1 cellular context compared by ENCODE assay signal in the genomic region with DNA sequence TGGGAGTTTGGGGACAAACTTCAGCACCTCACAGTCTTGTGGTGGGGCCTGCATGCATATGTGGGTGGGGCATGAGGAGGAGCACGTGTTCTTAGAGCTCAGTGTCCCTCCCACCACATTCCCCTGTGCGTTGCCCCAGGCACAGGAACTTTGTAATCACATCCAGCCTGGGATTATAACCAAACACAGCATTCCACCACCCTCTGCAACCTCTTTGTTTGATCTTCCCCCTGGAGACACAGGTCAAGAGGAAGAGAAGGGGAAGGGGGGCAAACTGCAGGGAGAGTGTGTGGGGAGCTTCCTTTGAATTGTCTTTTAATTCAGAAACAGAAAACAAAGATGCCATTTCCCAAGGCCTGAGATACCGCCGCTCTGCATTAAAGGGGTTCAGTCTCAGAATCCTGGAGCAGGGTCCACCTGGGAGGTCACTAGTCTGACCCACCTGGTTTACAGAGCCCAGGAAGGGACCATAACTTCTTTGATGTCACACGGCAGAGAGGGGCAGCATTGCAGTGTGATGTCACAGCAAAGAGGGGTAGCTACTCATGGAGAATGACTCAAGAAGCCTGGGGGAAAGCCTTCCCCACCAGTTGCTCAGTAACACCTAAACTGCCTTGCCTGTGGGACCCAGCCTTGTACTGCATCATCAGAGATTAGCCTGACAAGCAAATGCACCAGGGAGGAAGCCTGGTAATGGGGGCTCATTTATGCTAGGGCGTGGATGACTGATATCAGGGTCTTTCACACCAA.
TF ChIP-seq lines count a peak whose summit lies in the region.

No MANE protein-coding gene starts in this region.

TF ChIP-seq in HepG2, 621 proteins besides CTCF, POLR2A, EP300 and RAD21 (continued from another document and continues in another):
- TF ChIP-seq, protein P1, sequence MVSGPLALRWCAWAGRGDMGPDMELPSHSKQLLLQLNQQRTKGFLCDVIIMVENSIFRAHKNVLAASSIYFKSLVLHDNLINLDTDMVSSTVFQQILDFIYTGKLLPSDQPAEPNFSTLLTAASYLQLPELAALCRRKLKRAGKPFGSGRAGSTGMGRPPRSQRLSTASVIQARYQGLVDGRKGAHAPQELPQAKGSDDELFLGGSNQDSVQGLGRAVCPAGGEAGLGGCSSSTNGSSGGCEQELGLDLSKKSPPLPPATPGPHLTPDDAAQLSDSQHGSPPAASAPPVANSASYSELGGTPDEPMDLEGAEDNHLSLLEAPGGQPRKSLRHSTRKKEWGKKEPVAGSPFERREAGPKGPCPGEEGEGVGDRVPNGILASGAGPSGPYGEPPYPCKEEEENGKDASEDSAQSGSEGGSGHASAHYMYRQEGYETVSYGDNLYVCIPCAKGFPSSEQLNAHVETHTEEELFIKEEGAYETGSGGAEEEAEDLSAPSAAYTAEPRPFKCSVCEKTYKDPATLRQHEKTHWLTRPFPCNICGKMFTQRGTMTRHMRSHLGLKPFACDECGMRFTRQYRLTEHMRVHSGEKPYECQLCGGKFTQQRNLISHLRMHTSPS (CRISPR knock-in tag; IDR thresholded peaks at IDR 0.05; ENCODE audit: low read depth): no peak; the same call in none of the 2 replicates
- peak; percentile 46; the same call in 1 of the 2 replicates for TF ChIP-seq ZNF430 (CRISPR knock-in tag; IDR thresholded peaks at IDR 0.05)
- no peak for TF ChIP-seq JARID2 (CRISPR knock-in tag; IDR thresholded peaks at IDR 0.05; ENCODE audit: insufficient replicate concordance)
- TF ChIP-seq, protein P2, sequence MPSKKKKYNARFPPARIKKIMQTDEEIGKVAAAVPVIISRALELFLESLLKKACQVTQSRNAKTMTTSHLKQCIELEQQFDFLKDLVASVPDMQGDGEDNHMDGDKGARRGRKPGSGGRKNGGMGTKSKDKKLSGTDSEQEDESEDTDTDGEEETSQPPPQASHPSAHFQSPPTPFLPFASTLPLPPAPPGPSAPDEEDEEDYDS (CRISPR knock-in tag; IDR thresholded peaks at IDR 0.05): peak; percentile 68; the same call in 1 of the 2 replicates
- 0 out of 2 replicates have a peak, but pooled peaks have one; percentile 19 for TF ChIP-seq ZFP90 (CRISPR knock-in tag; IDR thresholded peaks at IDR 0.05; ENCODE audit: borderline replicate concordance)
- TF ChIP-seq MZF1 (CRISPR knock-in tag; IDR thresholded peaks at IDR 0.05; ENCODE audit: borderline replicate concordance): no peak
- 0 out of 2 replicates have a peak, but pooled peaks have one; percentile 7 for TF ChIP-seq ATF7-NPFF (CRISPR knock-in tag; IDR thresholded peaks at IDR 0.05; ENCODE audit: low read depth)
- TF ChIP-seq EEA1 (CRISPR knock-in tag; IDR thresholded peaks at IDR 0.05; ENCODE audit: borderline replicate concordance): no peak
- no peak for TF ChIP-seq HOXD1 (CRISPR knock-in tag; IDR thresholded peaks at IDR 0.05)
- TF ChIP-seq ZSCAN25 (CRISPR knock-in tag; IDR thresholded peaks at IDR 0.05): peak; percentile 97
- TF ChIP-seq, protein P3, sequence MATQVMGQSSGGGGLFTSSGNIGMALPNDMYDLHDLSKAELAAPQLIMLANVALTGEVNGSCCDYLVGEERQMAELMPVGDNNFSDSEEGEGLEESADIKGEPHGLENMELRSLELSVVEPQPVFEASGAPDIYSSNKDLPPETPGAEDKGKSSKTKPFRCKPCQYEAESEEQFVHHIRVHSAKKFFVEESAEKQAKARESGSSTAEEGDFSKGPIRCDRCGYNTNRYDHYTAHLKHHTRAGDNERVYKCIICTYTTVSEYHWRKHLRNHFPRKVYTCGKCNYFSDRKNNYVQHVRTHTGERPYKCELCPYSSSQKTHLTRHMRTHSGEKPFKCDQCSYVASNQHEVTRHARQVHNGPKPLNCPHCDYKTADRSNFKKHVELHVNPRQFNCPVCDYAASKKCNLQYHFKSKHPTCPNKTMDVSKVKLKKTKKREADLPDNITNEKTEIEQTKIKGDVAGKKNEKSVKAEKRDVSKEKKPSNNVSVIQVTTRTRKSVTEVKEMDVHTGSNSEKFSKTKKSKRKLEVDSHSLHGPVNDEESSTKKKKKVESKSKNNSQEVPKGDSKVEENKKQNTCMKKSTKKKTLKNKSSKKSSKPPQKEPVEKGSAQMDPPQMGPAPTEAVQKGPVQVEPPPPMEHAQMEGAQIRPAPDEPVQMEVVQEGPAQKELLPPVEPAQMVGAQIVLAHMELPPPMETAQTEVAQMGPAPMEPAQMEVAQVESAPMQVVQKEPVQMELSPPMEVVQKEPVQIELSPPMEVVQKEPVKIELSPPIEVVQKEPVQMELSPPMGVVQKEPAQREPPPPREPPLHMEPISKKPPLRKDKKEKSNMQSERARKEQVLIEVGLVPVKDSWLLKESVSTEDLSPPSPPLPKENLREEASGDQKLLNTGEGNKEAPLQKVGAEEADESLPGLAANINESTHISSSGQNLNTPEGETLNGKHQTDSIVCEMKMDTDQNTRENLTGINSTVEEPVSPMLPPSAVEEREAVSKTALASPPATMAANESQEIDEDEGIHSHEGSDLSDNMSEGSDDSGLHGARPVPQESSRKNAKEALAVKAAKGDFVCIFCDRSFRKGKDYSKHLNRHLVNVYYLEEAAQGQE (IDR thresholded peaks at IDR 0.05; ENCODE audit: borderline replicate concordance in 1 of 2, low read depth in 1 of 2, low read length in 2 of 2): peak in 1 of 2 experiments; percentile 43; a peak in 3 of 4 replicates
- TF ChIP-seq ZSCAN29 (CRISPR knock-in tag; conservative IDR thresholded peaks at IDR 0.05): peak; percentile 14; the same call in 1 of the 2 replicates
- TF ChIP-seq, protein P4, sequence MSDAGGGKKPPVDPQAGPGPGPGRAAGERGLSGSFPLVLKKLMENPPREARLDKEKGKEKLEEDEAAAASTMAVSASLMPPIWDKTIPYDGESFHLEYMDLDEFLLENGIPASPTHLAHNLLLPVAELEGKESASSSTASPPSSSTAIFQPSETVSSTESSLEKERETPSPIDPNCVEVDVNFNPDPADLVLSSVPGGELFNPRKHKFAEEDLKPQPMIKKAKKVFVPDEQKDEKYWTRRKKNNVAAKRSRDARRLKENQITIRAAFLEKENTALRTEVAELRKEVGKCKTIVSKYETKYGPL (CRISPR knock-in tag; IDR thresholded peaks at IDR 0.05): no peak
- TF ChIP-seq, protein P5, sequence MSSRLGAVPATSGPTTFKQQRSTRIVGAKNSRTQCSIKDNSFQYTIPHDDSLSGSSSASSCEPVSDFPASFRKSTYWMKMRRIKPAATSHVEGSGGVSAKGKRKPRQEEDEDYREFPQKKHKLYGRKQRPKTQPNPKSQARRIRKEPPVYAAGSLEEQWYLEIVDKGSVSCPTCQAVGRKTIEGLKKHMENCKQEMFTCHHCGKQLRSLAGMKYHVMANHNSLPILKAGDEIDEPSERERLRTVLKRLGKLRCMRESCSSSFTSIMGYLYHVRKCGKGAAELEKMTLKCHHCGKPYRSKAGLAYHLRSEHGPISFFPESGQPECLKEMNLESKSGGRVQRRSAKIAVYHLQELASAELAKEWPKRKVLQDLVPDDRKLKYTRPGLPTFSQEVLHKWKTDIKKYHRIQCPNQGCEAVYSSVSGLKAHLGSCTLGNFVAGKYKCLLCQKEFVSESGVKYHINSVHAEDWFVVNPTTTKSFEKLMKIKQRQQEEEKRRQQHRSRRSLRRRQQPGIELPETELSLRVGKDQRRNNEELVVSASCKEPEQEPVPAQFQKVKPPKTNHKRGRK (CRISPR knock-in tag; IDR thresholded peaks at IDR 0.05): no peak
- TF ChIP-seq, protein P6, sequence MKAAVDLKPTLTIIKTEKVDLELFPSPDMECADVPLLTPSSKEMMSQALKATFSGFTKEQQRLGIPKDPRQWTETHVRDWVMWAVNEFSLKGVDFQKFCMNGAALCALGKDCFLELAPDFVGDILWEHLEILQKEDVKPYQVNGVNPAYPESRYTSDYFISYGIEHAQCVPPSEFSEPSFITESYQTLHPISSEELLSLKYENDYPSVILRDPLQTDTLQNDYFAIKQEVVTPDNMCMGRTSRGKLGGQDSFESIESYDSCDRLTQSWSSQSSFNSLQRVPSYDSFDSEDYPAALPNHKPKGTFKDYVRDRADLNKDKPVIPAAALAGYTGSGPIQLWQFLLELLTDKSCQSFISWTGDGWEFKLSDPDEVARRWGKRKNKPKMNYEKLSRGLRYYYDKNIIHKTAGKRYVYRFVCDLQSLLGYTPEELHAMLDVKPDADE (CRISPR knock-in tag; IDR thresholded peaks at IDR 0.05): no peak
- no peak for TF ChIP-seq ZNF230 (CRISPR knock-in tag; IDR thresholded peaks at IDR 0.05)
- TF ChIP-seq SAP130 (CRISPR knock-in tag; IDR thresholded peaks at IDR 0.05; ENCODE audit: low read depth): peak; percentile 92
- TF ChIP-seq, protein P7, sequence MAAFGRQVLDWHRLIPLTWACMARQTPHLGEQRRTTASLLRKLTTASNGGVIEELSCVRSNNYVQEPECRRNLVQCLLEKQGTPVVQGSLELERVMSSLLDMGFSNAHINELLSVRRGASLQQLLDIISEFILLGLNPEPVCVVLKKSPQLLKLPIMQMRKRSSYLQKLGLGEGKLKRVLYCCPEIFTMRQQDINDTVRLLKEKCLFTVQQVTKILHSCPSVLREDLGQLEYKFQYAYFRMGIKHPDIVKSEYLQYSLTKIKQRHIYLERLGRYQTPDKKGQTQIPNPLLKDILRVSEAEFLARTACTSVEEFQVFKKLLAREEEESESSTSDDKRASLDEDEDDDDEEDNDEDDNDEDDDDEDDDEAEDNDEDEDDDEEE (CRISPR knock-in tag; IDR thresholded peaks at IDR 0.05): no peak
- TF ChIP-seq ZNF589 (CRISPR knock-in tag; conservative IDR thresholded peaks at IDR 0.05): no peak
- TF ChIP-seq, protein P8, sequence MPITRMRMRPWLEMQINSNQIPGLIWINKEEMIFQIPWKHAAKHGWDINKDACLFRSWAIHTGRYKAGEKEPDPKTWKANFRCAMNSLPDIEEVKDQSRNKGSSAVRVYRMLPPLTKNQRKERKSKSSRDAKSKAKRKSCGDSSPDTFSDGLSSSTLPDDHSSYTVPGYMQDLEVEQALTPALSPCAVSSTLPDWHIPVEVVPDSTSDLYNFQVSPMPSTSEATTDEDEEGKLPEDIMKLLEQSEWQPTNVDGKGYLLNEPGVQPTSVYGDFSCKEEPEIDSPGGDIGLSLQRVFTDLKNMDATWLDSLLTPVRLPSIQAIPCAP (CRISPR knock-in tag; IDR thresholded peaks at IDR 0.05; ENCODE audit: low read depth): no peak
- TF ChIP-seq AGO1 (IDR thresholded peaks at IDR 0.05; ENCODE audit: low read depth, low read length, poor library complexity, severe bottlenecking): no peak
- no peak for TF ChIP-seq CHCHD3 (CRISPR knock-in tag; IDR thresholded peaks at IDR 0.05)
- TF ChIP-seq NFYB (CRISPR knock-in tag; IDR thresholded peaks at IDR 0.05): no peak
- TF ChIP-seq SALL2 (CRISPR knock-in tag; IDR thresholded peaks at IDR 0.05): no peak
- no peak for TF ChIP-seq CBX1 (IDR thresholded peaks at IDR 0.05; ENCODE audit: low read depth)
- TF ChIP-seq ZNF180 (CRISPR knock-in tag; IDR thresholded peaks at IDR 0.05; ENCODE audit: borderline replicate concordance, low read depth): no peak
- TF ChIP-seq ZNF572 (CRISPR knock-in tag; IDR thresholded peaks at IDR 0.05): no peak
- no peak for TF ChIP-seq DR1 (CRISPR knock-in tag; IDR thresholded peaks at IDR 0.05)
- peak; percentile 61; the same call in 1 of the 2 replicates for TF ChIP-seq ZNF331 (CRISPR knock-in tag; IDR thresholded peaks at IDR 0.05)
- TF ChIP-seq, protein P9, sequence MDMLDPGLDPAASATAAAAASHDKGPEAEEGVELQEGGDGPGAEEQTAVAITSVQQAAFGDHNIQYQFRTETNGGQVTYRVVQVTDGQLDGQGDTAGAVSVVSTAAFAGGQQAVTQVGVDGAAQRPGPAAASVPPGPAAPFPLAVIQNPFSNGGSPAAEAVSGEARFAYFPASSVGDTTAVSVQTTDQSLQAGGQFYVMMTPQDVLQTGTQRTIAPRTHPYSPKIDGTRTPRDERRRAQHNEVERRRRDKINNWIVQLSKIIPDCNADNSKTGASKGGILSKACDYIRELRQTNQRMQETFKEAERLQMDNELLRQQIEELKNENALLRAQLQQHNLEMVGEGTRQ (IDR thresholded peaks at IDR 0.05; ENCODE audit: low read depth, low read length): peak; percentile 80
- TF ChIP-seq, protein P9 (CRISPR knock-in tag; IDR thresholded peaks at IDR 0.05; ENCODE audit: borderline replicate concordance): peak; percentile 54; the same call in 1 of the 2 replicates
- peak; percentile 75 for TF ChIP-seq ETV5 (CRISPR knock-in tag; IDR thresholded peaks at IDR 0.05; ENCODE audit: borderline replicate concordance)
- no peak for TF ChIP-seq NR1H2 (CRISPR knock-in tag; IDR thresholded peaks at IDR 0.05; ENCODE audit: borderline replicate concordance, low read depth)
- TF ChIP-seq, protein P10, sequence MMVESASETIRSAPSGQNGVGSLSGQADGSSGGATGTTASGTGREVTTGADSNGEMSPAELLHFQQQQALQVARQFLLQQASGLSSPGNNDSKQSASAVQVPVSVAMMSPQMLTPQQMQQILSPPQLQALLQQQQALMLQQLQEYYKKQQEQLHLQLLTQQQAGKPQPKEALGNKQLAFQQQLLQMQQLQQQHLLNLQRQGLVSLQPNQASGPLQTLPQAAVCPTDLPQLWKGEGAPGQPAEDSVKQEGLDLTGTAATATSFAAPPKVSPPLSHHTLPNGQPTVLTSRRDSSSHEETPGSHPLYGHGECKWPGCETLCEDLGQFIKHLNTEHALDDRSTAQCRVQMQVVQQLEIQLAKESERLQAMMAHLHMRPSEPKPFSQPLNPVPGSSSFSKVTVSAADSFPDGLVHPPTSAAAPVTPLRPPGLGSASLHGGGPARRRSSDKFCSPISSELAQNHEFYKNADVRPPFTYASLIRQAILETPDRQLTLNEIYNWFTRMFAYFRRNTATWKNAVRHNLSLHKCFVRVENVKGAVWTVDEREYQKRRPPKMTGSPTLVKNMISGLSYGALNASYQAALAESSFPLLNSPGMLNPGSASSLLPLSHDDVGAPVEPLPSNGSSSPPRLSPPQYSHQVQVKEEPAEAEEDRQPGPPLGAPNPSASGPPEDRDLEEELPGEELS (CRISPR knock-in tag; IDR thresholded peaks at IDR 0.05): peak; percentile 89
- TF ChIP-seq, protein P11, sequence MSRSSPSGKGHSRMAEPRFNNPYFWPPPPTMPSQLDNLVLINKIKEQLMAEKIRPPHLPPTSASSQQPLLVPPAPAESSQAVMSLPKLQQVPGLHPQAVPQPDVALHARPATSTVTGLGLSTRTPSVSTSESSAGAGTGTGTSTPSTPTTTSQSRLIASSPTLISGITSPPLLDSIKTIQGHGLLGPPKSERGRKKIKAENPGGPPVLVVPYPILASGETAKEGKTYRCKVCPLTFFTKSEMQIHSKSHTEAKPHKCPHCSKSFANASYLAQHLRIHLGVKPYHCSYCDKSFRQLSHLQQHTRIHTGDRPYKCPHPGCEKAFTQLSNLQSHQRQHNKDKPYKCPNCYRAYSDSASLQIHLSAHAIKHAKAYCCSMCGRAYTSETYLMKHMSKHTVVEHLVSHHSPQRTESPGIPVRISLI (CRISPR knock-in tag; IDR thresholded peaks at IDR 0.05; ENCODE audit: borderline replicate concordance): no peak
- peak; percentile 32; the same call in 1 of the 2 replicates for TF ChIP-seq NFKB2 (CRISPR knock-in tag; IDR thresholded peaks at IDR 0.05; ENCODE audit: borderline replicate concordance)
- TF ChIP-seq RXRA (CRISPR knock-in tag; IDR thresholded peaks at IDR 0.05): peak; percentile 78
- TF ChIP-seq PHF21A (CRISPR knock-in tag; IDR thresholded peaks at IDR 0.05): peak; percentile 79
